ENCODE assay signal across 8 cellular contexts in genomic region chr5:129541648-129542251, GRCh38.
DNase-seq lines count a peak whose midpoint lies in the region; ATAC-seq, FAIRE-seq and TF ChIP-seq lines count a peak whose summit lies in the region.

No MANE protein-coding gene starts in this region.

- H3K79me2 ChIP-seq in hepatocyte, result no peaks in the 10 kb centered on the region

- 93% methylated on average over 4 of the region's 4 CpGs for WGBS in hepatocyte (ENCODE audit: low lambda C conversion rate, missing lambda C conversion rate)

- H3K4me3 ChIP-seq in hepatocyte (no peak overlapping the region), H7 (ENCODE audit: insufficient read depth, low read depth, low read length) (no peak overlapping the region)

- TF ChIP-seq CTCF in GM13977 (IDR thresholded peaks at IDR 0.05; ENCODE audit: extremely low read depth, insufficient read depth, missing control alignments), result peak; percentile 14
- peak; percentile 14 for TF ChIP-seq CTCF in hepatocyte (IDR thresholded peaks at IDR 0.05; ENCODE audit: poor library complexity)

- ATAC-seq in HG02970 (IDR thresholded peaks at IDR 0.05; ENCODE audit: low FRiP score, unreplicated experiment), result peak; percentile 73

- H3K4me2 ChIP-seq in hepatocyte, result no peak overlapping the region

- no peaks in the 10 kb centered on the region for H4K20me1 ChIP-seq in hepatocyte (ENCODE audit: insufficient read depth, poor library complexity, severe bottlenecking)

- H2AFZ ChIP-seq in hepatocyte, result no peak overlapping the region

- DNase-seq in GM13977 (ENCODE audit: low spot score), result no peak
- peak; percentile 21 for DNase-seq in RCC 7860 (ENCODE audit: low spot score)
- no peak for DNase-seq in hepatocyte (ENCODE audit: low spot score)
- no peak for DNase-seq in activated gamma-delta T cell (lab: John Stamatoyannopoulos, UW)
- no peak for DNase-seq in H7
- no peak for DNase-seq in stimulated activated CD4-positive, alpha-beta T cell treated with anti-CD3 and anti-CD28 coated beads, Interleukin-4, amount 100 ng/mL, for 24 hours
- DNase-seq in GOT3 (lab: John Stamatoyannopoulos, UW), result no peak

- H3K27ac ChIP-seq in hepatocyte, result no peak overlapping the region

- peak; percentile 37 for FAIRE-seq in RCC 7860 (lab: Jason Lieb, UNC)

- no peaks in the 10 kb centered on the region for H3K9me3 ChIP-seq in hepatocyte (ENCODE audit: low read depth)

- in situ Hi-C loops in GM13977 (cut with MboI; ENCODE audit: low pct_unique_long_range_greater_than_20kb, low sequenced_read_pairs, unreplicated experiment), result no loop called here

- no peaks in the 10 kb centered on the region for H3K9me2 ChIP-seq in hepatocyte (replicated peaks; ENCODE audit: insufficient read depth)

- H3K36me3 ChIP-seq in hepatocyte (replicated peaks; ENCODE audit: insufficient read depth, low read depth) (no peaks in the 10 kb centered on the region), H7 (replicated peaks; ENCODE audit: control insufficient read depth, insufficient read depth, low read length) (no peaks in the 10 kb centered on the region)

- H3K27me3 ChIP-seq in hepatocyte, result no peaks in the 10 kb centered on the region
- H3K27me3 ChIP-seq in H7 (ENCODE audit: control insufficient read depth, insufficient read depth, low read length), result no peaks in the 10 kb centered on the region

- H3K4me1 ChIP-seq in hepatocyte (ENCODE audit: insufficient read depth), result no peaks in the 10 kb centered on the region
